Comparison of ENCODE assay signal across 1 cellular context in the genomic region with DNA sequence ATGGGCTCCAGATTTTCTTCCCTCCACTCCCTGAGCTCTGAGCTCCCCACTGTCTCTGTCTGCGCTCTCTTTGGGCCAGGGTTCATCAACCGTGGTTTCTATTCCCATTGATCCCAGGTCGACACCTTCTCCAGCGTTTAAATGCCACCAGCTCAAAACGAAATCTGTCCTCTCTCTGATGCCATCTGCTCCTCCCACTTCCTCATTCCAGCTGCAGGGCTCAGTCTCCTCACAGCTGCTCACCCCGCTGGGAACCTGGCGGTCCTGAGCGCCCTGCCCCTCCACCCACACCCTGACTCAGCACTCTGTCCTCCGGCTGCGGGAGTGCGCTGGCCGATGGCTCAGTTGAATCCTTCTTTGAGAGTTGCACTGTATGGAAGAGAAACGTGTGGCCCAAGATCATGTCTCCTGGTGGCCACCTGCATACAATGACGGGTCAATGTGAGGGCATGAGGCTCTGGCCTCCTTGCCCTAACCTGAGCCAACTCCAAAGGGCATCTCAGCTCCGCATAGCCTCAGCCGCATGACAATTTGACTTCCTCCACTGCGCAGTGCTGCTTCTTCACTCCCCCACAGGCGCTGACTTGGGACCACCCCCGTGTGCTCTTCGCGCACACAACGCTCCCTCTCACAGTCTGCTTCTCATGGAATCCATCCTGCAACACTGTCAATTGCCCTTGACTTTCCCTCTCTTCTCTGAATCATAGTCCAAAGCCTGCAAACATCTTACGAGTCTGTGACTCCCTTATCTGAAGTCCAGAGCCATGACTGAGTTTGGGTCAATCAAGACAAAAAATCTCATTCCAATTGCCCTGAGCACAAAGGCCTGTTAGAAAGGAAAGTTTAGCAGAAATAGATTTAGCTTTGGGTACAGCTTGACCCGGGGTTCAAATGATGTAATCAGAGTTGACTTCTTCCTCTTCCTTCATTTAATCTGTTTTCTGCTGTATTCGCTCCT.
TF ChIP-seq lines count a peak whose summit lies in the region.

No MANE protein-coding gene starts in this region.

TF ChIP-seq in K562, 482 proteins besides CTCF, POLR2A, EP300 and RAD21 (continued from another document and continues in another):
- TF ChIP-seq, protein P1, sequence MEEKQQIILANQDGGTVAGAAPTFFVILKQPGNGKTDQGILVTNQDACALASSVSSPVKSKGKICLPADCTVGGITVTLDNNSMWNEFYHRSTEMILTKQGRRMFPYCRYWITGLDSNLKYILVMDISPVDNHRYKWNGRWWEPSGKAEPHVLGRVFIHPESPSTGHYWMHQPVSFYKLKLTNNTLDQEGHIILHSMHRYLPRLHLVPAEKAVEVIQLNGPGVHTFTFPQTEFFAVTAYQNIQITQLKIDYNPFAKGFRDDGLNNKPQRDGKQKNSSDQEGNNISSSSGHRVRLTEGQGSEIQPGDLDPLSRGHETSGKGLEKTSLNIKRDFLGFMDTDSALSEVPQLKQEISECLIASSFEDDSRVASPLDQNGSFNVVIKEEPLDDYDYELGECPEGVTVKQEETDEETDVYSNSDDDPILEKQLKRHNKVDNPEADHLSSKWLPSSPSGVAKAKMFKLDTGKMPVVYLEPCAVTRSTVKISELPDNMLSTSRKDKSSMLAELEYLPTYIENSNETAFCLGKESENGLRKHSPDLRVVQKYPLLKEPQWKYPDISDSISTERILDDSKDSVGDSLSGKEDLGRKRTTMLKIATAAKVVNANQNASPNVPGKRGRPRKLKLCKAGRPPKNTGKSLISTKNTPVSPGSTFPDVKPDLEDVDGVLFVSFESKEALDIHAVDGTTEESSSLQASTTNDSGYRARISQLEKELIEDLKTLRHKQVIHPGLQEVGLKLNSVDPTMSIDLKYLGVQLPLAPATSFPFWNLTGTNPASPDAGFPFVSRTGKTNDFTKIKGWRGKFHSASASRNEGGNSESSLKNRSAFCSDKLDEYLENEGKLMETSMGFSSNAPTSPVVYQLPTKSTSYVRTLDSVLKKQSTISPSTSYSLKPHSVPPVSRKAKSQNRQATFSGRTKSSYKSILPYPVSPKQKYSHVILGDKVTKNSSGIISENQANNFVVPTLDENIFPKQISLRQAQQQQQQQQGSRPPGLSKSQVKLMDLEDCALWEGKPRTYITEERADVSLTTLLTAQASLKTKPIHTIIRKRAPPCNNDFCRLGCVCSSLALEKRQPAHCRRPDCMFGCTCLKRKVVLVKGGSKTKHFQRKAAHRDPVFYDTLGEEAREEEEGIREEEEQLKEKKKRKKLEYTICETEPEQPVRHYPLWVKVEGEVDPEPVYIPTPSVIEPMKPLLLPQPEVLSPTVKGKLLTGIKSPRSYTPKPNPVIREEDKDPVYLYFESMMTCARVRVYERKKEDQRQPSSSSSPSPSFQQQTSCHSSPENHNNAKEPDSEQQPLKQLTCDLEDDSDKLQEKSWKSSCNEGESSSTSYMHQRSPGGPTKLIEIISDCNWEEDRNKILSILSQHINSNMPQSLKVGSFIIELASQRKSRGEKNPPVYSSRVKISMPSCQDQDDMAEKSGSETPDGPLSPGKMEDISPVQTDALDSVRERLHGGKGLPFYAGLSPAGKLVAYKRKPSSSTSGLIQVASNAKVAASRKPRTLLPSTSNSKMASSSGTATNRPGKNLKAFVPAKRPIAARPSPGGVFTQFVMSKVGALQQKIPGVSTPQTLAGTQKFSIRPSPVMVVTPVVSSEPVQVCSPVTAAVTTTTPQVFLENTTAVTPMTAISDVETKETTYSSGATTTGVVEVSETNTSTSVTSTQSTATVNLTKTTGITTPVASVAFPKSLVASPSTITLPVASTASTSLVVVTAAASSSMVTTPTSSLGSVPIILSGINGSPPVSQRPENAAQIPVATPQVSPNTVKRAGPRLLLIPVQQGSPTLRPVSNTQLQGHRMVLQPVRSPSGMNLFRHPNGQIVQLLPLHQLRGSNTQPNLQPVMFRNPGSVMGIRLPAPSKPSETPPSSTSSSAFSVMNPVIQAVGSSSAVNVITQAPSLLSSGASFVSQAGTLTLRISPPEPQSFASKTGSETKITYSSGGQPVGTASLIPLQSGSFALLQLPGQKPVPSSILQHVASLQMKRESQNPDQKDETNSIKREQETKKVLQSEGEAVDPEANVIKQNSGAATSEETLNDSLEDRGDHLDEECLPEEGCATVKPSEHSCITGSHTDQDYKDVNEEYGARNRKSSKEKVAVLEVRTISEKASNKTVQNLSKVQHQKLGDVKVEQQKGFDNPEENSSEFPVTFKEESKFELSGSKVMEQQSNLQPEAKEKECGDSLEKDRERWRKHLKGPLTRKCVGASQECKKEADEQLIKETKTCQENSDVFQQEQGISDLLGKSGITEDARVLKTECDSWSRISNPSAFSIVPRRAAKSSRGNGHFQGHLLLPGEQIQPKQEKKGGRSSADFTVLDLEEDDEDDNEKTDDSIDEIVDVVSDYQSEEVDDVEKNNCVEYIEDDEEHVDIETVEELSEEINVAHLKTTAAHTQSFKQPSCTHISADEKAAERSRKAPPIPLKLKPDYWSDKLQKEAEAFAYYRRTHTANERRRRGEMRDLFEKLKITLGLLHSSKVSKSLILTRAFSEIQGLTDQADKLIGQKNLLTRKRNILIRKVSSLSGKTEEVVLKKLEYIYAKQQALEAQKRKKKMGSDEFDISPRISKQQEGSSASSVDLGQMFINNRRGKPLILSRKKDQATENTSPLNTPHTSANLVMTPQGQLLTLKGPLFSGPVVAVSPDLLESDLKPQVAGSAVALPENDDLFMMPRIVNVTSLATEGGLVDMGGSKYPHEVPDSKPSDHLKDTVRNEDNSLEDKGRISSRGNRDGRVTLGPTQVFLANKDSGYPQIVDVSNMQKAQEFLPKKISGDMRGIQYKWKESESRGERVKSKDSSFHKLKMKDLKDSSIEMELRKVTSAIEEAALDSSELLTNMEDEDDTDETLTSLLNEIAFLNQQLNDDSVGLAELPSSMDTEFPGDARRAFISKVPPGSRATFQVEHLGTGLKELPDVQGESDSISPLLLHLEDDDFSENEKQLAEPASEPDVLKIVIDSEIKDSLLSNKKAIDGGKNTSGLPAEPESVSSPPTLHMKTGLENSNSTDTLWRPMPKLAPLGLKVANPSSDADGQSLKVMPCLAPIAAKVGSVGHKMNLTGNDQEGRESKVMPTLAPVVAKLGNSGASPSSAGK (IDR thresholded peaks at IDR 0.05) = peak; percentile 90
- peak; percentile 75 for TF ChIP-seq NFIC (IDR thresholded peaks at IDR 0.05)
- no peak for TF ChIP-seq TFAM (CRISPR knock-in tag; conservative IDR thresholded peaks at IDR 0.05)
- no peak for TF ChIP-seq CBX1 (IDR thresholded peaks at IDR 0.05; ENCODE audit: low read depth)
- TF ChIP-seq FOXK2 (conservative IDR thresholded peaks at IDR 0.05 in 1 of 2, IDR thresholded peaks at IDR 0.05 in 1 of 2; ENCODE audit: low read depth in 2 of 2) = no peak
- TF ChIP-seq ZNF79 (CRISPR knock-in tag; IDR thresholded peaks at IDR 0.05; ENCODE audit: low read depth) = no peak
- TF ChIP-seq PHB (CRISPR knock-in tag; IDR thresholded peaks at IDR 0.05) = no peak
- TF ChIP-seq, protein P2, sequence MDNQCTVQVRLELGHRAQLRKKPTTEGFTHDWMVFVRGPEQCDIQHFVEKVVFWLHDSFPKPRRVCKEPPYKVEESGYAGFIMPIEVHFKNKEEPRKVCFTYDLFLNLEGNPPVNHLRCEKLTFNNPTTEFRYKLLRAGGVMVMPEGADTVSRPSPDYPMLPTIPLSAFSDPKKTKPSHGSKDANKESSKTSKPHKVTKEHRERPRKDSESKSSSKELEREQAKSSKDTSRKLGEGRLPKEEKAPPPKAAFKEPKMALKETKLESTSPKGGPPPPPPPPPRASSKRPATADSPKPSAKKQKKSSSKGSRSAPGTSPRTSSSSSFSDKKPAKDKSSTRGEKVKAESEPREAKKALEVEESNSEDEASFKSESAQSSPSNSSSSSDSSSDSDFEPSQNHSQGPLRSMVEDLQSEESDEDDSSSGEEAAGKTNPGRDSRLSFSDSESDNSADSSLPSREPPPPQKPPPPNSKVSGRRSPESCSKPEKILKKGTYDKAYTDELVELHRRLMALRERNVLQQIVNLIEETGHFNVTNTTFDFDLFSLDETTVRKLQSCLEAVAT (IDR thresholded peaks at IDR 0.05) = peak in 1 of 2 experiments; percentile 50; a peak in 1 of 4 replicates
- TF ChIP-seq, protein P3, sequence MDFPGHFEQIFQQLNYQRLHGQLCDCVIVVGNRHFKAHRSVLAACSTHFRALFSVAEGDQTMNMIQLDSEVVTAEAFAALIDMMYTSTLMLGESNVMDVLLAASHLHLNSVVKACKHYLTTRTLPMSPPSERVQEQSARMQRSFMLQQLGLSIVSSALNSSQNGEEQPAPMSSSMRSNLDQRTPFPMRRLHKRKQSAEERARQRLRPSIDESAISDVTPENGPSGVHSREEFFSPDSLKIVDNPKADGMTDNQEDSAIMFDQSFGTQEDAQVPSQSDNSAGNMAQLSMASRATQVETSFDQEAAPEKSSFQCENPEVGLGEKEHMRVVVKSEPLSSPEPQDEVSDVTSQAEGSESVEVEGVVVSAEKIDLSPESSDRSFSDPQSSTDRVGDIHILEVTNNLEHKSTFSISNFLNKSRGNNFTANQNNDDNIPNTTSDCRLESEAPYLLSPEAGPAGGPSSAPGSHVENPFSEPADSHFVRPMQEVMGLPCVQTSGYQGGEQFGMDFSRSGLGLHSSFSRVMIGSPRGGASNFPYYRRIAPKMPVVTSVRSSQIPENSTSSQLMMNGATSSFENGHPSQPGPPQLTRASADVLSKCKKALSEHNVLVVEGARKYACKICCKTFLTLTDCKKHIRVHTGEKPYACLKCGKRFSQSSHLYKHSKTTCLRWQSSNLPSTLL (IDR thresholded peaks at IDR 0.05) = no peak
- TF ChIP-seq, protein P4, sequence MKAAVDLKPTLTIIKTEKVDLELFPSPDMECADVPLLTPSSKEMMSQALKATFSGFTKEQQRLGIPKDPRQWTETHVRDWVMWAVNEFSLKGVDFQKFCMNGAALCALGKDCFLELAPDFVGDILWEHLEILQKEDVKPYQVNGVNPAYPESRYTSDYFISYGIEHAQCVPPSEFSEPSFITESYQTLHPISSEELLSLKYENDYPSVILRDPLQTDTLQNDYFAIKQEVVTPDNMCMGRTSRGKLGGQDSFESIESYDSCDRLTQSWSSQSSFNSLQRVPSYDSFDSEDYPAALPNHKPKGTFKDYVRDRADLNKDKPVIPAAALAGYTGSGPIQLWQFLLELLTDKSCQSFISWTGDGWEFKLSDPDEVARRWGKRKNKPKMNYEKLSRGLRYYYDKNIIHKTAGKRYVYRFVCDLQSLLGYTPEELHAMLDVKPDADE (conservative IDR thresholded peaks at IDR 0.05; ENCODE audit: control insufficient read depth, low read depth, low read length) = 0 out of 2 replicates have a peak, but pooled peaks have one; percentile 66
- TF ChIP-seq, protein P5, sequence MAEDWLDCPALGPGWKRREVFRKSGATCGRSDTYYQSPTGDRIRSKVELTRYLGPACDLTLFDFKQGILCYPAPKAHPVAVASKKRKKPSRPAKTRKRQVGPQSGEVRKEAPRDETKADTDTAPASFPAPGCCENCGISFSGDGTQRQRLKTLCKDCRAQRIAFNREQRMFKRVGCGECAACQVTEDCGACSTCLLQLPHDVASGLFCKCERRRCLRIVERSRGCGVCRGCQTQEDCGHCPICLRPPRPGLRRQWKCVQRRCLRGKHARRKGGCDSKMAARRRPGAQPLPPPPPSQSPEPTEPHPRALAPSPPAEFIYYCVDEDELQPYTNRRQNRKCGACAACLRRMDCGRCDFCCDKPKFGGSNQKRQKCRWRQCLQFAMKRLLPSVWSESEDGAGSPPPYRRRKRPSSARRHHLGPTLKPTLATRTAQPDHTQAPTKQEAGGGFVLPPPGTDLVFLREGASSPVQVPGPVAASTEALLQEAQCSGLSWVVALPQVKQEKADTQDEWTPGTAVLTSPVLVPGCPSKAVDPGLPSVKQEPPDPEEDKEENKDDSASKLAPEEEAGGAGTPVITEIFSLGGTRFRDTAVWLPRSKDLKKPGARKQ (CRISPR knock-in tag; IDR thresholded peaks at IDR 0.05) = no peak
- no peak for TF ChIP-seq ZKSCAN8 (CRISPR knock-in tag; IDR thresholded peaks at IDR 0.05)
- TF ChIP-seq POU5F1 (IDR thresholded peaks at IDR 0.05; ENCODE audit: borderline replicate concordance, low read depth, low read length, partially characterized antibody) = no peak
- TF ChIP-seq ZBTB7A (IDR thresholded peaks at IDR 0.05; ENCODE audit: borderline replicate concordance, control insufficient read depth, low read depth, low read length) = peak; percentile 40; the same call in 1 of the 2 replicates
- no peak; the same call in 1 of the 2 replicates for TF ChIP-seq EHMT2 (IDR thresholded peaks at IDR 0.05)
- TF ChIP-seq, protein P6, sequence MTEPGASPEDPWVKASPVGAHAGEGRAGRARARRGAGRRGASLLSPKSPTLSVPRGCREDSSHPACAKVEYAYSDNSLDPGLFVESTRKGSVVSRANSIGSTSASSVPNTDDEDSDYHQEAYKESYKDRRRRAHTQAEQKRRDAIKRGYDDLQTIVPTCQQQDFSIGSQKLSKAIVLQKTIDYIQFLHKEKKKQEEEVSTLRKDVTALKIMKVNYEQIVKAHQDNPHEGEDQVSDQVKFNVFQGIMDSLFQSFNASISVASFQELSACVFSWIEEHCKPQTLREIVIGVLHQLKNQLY (CRISPR knock-in tag; conservative IDR thresholded peaks at IDR 0.05) = no peak
- TF ChIP-seq POLR2AphosphoS2 (IDR thresholded peaks at IDR 0.05; ENCODE audit: low read length) = no peak
- no peak for TF ChIP-seq ZBTB1 (CRISPR knock-in tag; IDR thresholded peaks at IDR 0.05; ENCODE audit: borderline replicate concordance, low read depth)
- TF ChIP-seq ZNF224 (CRISPR knock-in tag; IDR thresholded peaks at IDR 0.05) = no peak
- TF ChIP-seq, protein P7, sequence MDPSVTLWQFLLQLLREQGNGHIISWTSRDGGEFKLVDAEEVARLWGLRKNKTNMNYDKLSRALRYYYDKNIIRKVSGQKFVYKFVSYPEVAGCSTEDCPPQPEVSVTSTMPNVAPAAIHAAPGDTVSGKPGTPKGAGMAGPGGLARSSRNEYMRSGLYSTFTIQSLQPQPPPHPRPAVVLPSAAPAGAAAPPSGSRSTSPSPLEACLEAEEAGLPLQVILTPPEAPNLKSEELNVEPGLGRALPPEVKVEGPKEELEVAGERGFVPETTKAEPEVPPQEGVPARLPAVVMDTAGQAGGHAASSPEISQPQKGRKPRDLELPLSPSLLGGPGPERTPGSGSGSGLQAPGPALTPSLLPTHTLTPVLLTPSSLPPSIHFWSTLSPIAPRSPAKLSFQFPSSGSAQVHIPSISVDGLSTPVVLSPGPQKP (CRISPR knock-in tag; IDR thresholded peaks at IDR 0.05) = no peak
- TF ChIP-seq, protein P8, sequence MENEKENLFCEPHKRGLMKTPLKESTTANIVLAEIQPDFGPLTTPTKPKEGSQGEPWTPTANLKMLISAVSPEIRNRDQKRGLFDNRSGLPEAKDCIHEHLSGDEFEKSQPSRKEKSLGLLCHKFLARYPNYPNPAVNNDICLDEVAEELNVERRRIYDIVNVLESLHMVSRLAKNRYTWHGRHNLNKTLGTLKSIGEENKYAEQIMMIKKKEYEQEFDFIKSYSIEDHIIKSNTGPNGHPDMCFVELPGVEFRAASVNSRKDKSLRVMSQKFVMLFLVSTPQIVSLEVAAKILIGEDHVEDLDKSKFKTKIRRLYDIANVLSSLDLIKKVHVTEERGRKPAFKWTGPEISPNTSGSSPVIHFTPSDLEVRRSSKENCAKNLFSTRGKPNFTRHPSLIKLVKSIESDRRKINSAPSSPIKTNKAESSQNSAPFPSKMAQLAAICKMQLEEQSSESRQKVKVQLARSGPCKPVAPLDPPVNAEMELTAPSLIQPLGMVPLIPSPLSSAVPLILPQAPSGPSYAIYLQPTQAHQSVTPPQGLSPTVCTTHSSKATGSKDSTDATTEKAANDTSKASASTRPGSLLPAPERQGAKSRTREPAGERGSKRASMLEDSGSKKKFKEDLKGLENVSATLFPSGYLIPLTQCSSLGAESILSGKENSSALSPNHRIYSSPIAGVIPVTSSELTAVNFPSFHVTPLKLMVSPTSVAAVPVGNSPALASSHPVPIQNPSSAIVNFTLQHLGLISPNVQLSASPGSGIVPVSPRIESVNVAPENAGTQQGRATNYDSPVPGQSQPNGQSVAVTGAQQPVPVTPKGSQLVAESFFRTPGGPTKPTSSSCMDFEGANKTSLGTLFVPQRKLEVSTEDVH (IDR thresholded peaks at IDR 0.05; ENCODE audit: low read depth, partially characterized antibody) = no peak
- no peak for TF ChIP-seq ZNF354B (CRISPR knock-in tag; IDR thresholded peaks at IDR 0.05)
- no peak for TF ChIP-seq E2F3 (CRISPR knock-in tag; IDR thresholded peaks at IDR 0.05)
- TF ChIP-seq NR2F6 (CRISPR knock-in tag; IDR thresholded peaks at IDR 0.05) = no peak
- TF ChIP-seq PPARD (CRISPR knock-in tag; IDR thresholded peaks at IDR 0.05) = no peak
- no peak for TF ChIP-seq SMARCB1 (IDR thresholded peaks at IDR 0.05; ENCODE audit: insufficient read length, low read depth)
